In genomic region chr16:88784074-88784855, GRCh38 we compare ENCODE assay signal across 1 cellular context.
TF ChIP-seq lines count a peak whose summit lies in the region.

No MANE protein-coding gene starts in this region.

TF ChIP-seq in HepG2, 621 proteins besides CTCF, POLR2A, EP300 and RAD21 (continued from another document and continues in another):
- TF ChIP-seq LRRFIP1 (CRISPR knock-in tag; conservative IDR thresholded peaks at IDR 0.05): no peak
- TF ChIP-seq PBX3 (CRISPR knock-in tag; IDR thresholded peaks at IDR 0.05; ENCODE audit: borderline replicate concordance): no peak
- peak; percentile 54; the same call in 1 of the 2 replicates for TF ChIP-seq SIN3A (IDR thresholded peaks at IDR 0.05; ENCODE audit: borderline replicate concordance, low read depth, low read length)
- TF ChIP-seq CREB3 (CRISPR knock-in tag; IDR thresholded peaks at IDR 0.05): 0 out of 2 replicates have a peak, but pooled peaks have one; percentile 46
- no peak for TF ChIP-seq ZHX1 (CRISPR knock-in tag; IDR thresholded peaks at IDR 0.05; ENCODE audit: low read depth)
- no peak for TF ChIP-seq LBX2 (CRISPR knock-in tag; IDR thresholded peaks at IDR 0.05; ENCODE audit: borderline replicate concordance)
- TF ChIP-seq PAWR (CRISPR knock-in tag; IDR thresholded peaks at IDR 0.05; ENCODE audit: borderline replicate concordance): no peak
- no peak for TF ChIP-seq ZNF282 (IDR thresholded peaks at IDR 0.05; ENCODE audit: partially characterized antibody)
- no peak for TF ChIP-seq ZZZ3 (CRISPR knock-in tag; IDR thresholded peaks at IDR 0.05; ENCODE audit: borderline replicate concordance)
- TF ChIP-seq ZNF576 (CRISPR knock-in tag; IDR thresholded peaks at IDR 0.05): no peak
- no peak; the same call in 1 of the 2 replicates for TF ChIP-seq KLF11 (CRISPR knock-in tag; IDR thresholded peaks at IDR 0.05)
- TF ChIP-seq ZNF552 (CRISPR knock-in tag; IDR thresholded peaks at IDR 0.05; ENCODE audit: borderline replicate concordance): no peak
- TF ChIP-seq EHMT2 (IDR thresholded peaks at IDR 0.05; ENCODE audit: borderline replicate concordance, low read depth, low read length): no peak
- TF ChIP-seq KAT2B (IDR thresholded peaks at IDR 0.05; ENCODE audit: borderline replicate concordance, low read depth, low read length): no peak
- 0 out of 2 replicates have a peak, but pooled peaks have one; percentile 28 for TF ChIP-seq U2AF2 (IDR thresholded peaks at IDR 0.05; ENCODE audit: low read depth, low read length)
- no peak for TF ChIP-seq TARDBP (CRISPR knock-in tag; IDR thresholded peaks at IDR 0.05)
- TF ChIP-seq HIVEP1 (CRISPR knock-in tag; IDR thresholded peaks at IDR 0.05): no peak
- TF ChIP-seq ZNF484 (CRISPR knock-in tag; IDR thresholded peaks at IDR 0.05; ENCODE audit: borderline replicate concordance, low read depth): no peak
- TF ChIP-seq TFE3 (CRISPR knock-in tag; IDR thresholded peaks at IDR 0.05): no peak; the same call in 1 of the 2 replicates
- TF ChIP-seq USF2 (IDR thresholded peaks at IDR 0.05; ENCODE audit: low read depth, low read length): no peak
- TF ChIP-seq USF2 (CRISPR knock-in tag; IDR thresholded peaks at IDR 0.05; ENCODE audit: borderline replicate concordance): no peak
- TF ChIP-seq TRAFD1 (CRISPR knock-in tag; IDR thresholded peaks at IDR 0.05; ENCODE audit: borderline replicate concordance): no peak
- no peak for TF ChIP-seq ZSCAN30 (CRISPR knock-in tag; IDR thresholded peaks at IDR 0.05)
- no peak for TF ChIP-seq JUN (CRISPR knock-in tag; IDR thresholded peaks at IDR 0.05)
- TF ChIP-seq ZNF788 (CRISPR knock-in tag; IDR thresholded peaks at IDR 0.05; ENCODE audit: borderline replicate concordance): no peak
- TF ChIP-seq ZNF614 (CRISPR knock-in tag; IDR thresholded peaks at IDR 0.05; ENCODE audit: borderline replicate concordance): no peak
- no peak for TF ChIP-seq STAT5B (CRISPR knock-in tag; IDR thresholded peaks at IDR 0.05)
- TF ChIP-seq NR2F2 (IDR thresholded peaks at IDR 0.05; ENCODE audit: borderline replicate concordance, low read depth): no peak
- no peak for TF ChIP-seq PRDM4 (CRISPR knock-in tag; IDR thresholded peaks at IDR 0.05; ENCODE audit: borderline replicate concordance)
- no peak for TF ChIP-seq HNRNPK (IDR thresholded peaks at IDR 0.05; ENCODE audit: low read depth, low read length, poor library complexity, severe bottlenecking)
- no peak for TF ChIP-seq ZNF460 (CRISPR knock-in tag; IDR thresholded peaks at IDR 0.05; ENCODE audit: borderline replicate concordance)
- peak; percentile 42; the same call in 1 of the 2 replicates for TF ChIP-seq MED13 (CRISPR knock-in tag; IDR thresholded peaks at IDR 0.05)
- no peak for TF ChIP-seq ZKSCAN8 (CRISPR knock-in tag; IDR thresholded peaks at IDR 0.05; ENCODE audit: borderline replicate concordance)
- TF ChIP-seq RCOR2 (CRISPR knock-in tag; IDR thresholded peaks at IDR 0.05): no peak
- TF ChIP-seq FIP1L1 (IDR thresholded peaks at IDR 0.05; ENCODE audit: borderline replicate concordance, insufficient read depth, low read depth, low read length): no peak
- no peak for TF ChIP-seq ZNF33A (CRISPR knock-in tag; IDR thresholded peaks at IDR 0.05; ENCODE audit: borderline replicate concordance)
- TF ChIP-seq ZNF839 (CRISPR knock-in tag; IDR thresholded peaks at IDR 0.05; ENCODE audit: borderline replicate concordance): no peak
- no peak for TF ChIP-seq MAFK (conservative IDR thresholded peaks at IDR 0.05 in 1 of 2, IDR thresholded peaks at IDR 0.05 in 1 of 2; ENCODE audit: low read length in 2 of 2)
- peak; percentile 32; the same call in 1 of the 2 replicates for TF ChIP-seq ZNF768 (CRISPR knock-in tag; IDR thresholded peaks at IDR 0.05)
- no peak for TF ChIP-seq ZNF30 (CRISPR knock-in tag; IDR thresholded peaks at IDR 0.05)
- TF ChIP-seq ZFP62 (CRISPR knock-in tag; IDR thresholded peaks at IDR 0.05): no peak
- no peak for TF ChIP-seq ZBTB33 (CRISPR knock-in tag; IDR thresholded peaks at IDR 0.05)
